14 cellular contexts compared by ENCODE assay signal in genomic region chr13:73025212-73026012, GRCh38. TPM values are rescaled to one million over a fixed set of nuclear protein-coding genes. Genes with fewer than 3 reads are reported as not detected.
DNase-seq lines count a peak whose midpoint lies in the region; ATAC-seq and TF ChIP-seq lines count a peak whose summit lies in the region.
"Had no signal": no experiment of that assay in that cellular context is flagged by ENCODE, and none has a peak within 500 bp of the region (broad histone marks: within the 10 kb centered on the region; RNA-seq: fewer than 3 reads in every experiment).

No MANE protein-coding gene starts in this region.

- H3K27ac Mint-ChIP-seq in activated naive CD8-positive, alpha-beta T cell treated with anti-CD3 and anti-CD28 coated beads, Interleukin-2, amount 50 U/mL, for 24 hours, result no peak overlapping the region
- H3K27ac Mint-ChIP-seq in activated naive CD8-positive, alpha-beta T cell treated with anti-CD3 and anti-CD28 coated beads for 36 hours, result no peak overlapping the region
- H3K27ac Mint-ChIP-seq in type B pancreatic cell (peak overlapping the region; percentile 45), CD14-positive monocyte (no peak overlapping the region)
- H3K27ac Mint-ChIP-seq: activated T-helper 2 cell treated with anti-CD3 and anti-CD28 coated beads, Interferon-gamma antibody, Interleukin-2, Interleukin-4, amounts not matched to agents 10 μg/mL and 5 μg/mL and 100 μg/mL, durations not matched to agents 14 hours and 24 hours and 36 hours; stimulated activated naive B cell treated with anti-CD40 and anti-IgM and Interleukin-4, amounts not matched to agents 10 μg/mL and 1 μg/mL and 100 μg/mL, for 72 hours had no signal

- no peaks in the 10 kb centered on the region for H3K9me3 Mint-ChIP-seq in activated naive CD8-positive, alpha-beta T cell treated with anti-CD3 and anti-CD28 coated beads, Interleukin-2, amount 50 U/mL, for 24 hours
- H3K9me3 Mint-ChIP-seq in activated naive CD8-positive, alpha-beta T cell treated with anti-CD3 and anti-CD28 coated beads for 36 hours, result no peaks in the 10 kb centered on the region
- H3K9me3 Mint-ChIP-seq in type B pancreatic cell (no peaks in the 10 kb centered on the region), CD14-positive monocyte (peaks cover 0 to 2% (median 0%) of the 10 kb centered on the region in 7 donors)
- H3K9me3 Mint-ChIP-seq: activated T-helper 2 cell treated with anti-CD3 and anti-CD28 coated beads, Interferon-gamma antibody, Interleukin-2, Interleukin-4, amounts not matched to agents 10 μg/mL and 5 μg/mL and 100 μg/mL, durations not matched to agents 14 hours and 24 hours and 36 hours; stimulated activated naive B cell treated with anti-CD40 and anti-IgM and Interleukin-4, amounts not matched to agents 10 μg/mL and 1 μg/mL and 100 μg/mL, for 72 hours had no signal

- intact Hi-C loops in CD14-positive monocyte (cut with micrococcal nuclease), result no loop called here

- no peak for TF ChIP-seq CTCF in type B pancreatic cell (conservative IDR thresholded peaks at IDR 0.05)
- TF ChIP-seq CTCF in CD14-positive monocyte (IDR thresholded peaks at IDR 0.05), result no peak

- H3K4me1 Mint-ChIP-seq in activated naive CD8-positive, alpha-beta T cell treated with anti-CD3 and anti-CD28 coated beads, Interleukin-2, amount 50 U/mL, for 24 hours, result peaks cover 5% of the 10 kb centered on the region
- H3K4me1 Mint-ChIP-seq in activated naive CD8-positive, alpha-beta T cell treated with anti-CD3 and anti-CD28 coated beads for 36 hours, result peaks cover 6% of the 10 kb centered on the region
- H3K4me1 Mint-ChIP-seq in type B pancreatic cell (ENCODE audit: unreplicated experiment), result no peaks in the 10 kb centered on the region
- peaks cover 4% of the 10 kb centered on the region for H3K4me1 Mint-ChIP-seq in CD14-positive monocyte
- H3K4me1 Mint-ChIP-seq: stimulated activated naive B cell treated with anti-CD40 and anti-IgM and Interleukin-4, amounts not matched to agents 10 μg/mL and 1 μg/mL and 100 μg/mL, for 72 hours had no signal

- peak; percentile 84 for ATAC-seq in activated naive CD8-positive, alpha-beta T cell treated with anti-CD3 and anti-CD28 coated beads, Interleukin-2, amount 50 U/mL, for 24 hours
- ATAC-seq in esophagus mucosa (peak; percentile 92), GM19397 (IDR thresholded peaks at IDR 0.05; ENCODE audit: unreplicated experiment) (no peak)
- ATAC-seq: SK-N-SH treated with all-trans-retinoic acid at 6 μM for 48 hours; stimulated activated naive B cell treated with anti-CD40 and anti-IgM and Interleukin-4, amounts not matched to agents 10 μg/mL and 1 μg/mL and 100 μg/mL, for 72 hours had no signal

- no peak overlapping the region for H3K4me3 Mint-ChIP-seq in activated naive CD8-positive, alpha-beta T cell treated with anti-CD3 and anti-CD28 coated beads, Interleukin-2, amount 50 U/mL, for 24 hours
- H3K4me3 Mint-ChIP-seq in activated naive CD8-positive, alpha-beta T cell treated with anti-CD3 and anti-CD28 coated beads for 36 hours, result no peak overlapping the region
- H3K4me3 Mint-ChIP-seq in type B pancreatic cell (no peak overlapping the region), CD14-positive monocyte (no peak overlapping the region)
- H3K4me3 Mint-ChIP-seq: stimulated activated naive B cell treated with anti-CD40 and anti-IgM and Interleukin-4, amounts not matched to agents 10 μg/mL and 1 μg/mL and 100 μg/mL, for 72 hours had no signal

- no peak for DNase-seq in activated naive CD8-positive, alpha-beta T cell treated with anti-CD3 and anti-CD28 coated beads, Interleukin-2, amount 50 U/mL, for 24 hours
- no peak for DNase-seq in activated naive CD8-positive, alpha-beta T cell treated with anti-CD3 and anti-CD28 coated beads for 36 hours
- DNase-seq in M059J (ENCODE audit: low read depth), result peak; percentile 5
- DNase-seq in type B pancreatic cell (ENCODE audit: extremely low spot score, unreplicated experiment), result no peak
- DNase-seq in NK-92 (lab: John Stamatoyannopoulos, UW; ENCODE audit: unreplicated experiment), result no peak
- no peak for DNase-seq in CD14-positive monocyte (ENCODE audit: low spot score)
- DNase-seq: cerebellar nuclear complex; MG63; stimulated activated CD4-positive, alpha-beta T cell treated with anti-CD3 and anti-CD28 coated beads, Interleukin-2, amount 100 ng/mL, for 24 hours; stimulated activated naive B cell treated with anti-CD40 and anti-IgM and Interleukin-4, amounts not matched to agents 10 μg/mL and 1 μg/mL and 100 μg/mL, for 72 hours had no signal

- H3K27me3 Mint-ChIP-seq in activated naive CD8-positive, alpha-beta T cell treated with anti-CD3 and anti-CD28 coated beads, Interleukin-2, amount 50 U/mL, for 24 hours, result no peaks in the 10 kb centered on the region
- no peaks in the 10 kb centered on the region for H3K27me3 Mint-ChIP-seq in activated naive CD8-positive, alpha-beta T cell treated with anti-CD3 and anti-CD28 coated beads for 36 hours
- no peaks in the 10 kb centered on the region for H3K27me3 Mint-ChIP-seq in type B pancreatic cell
- H3K27me3 Mint-ChIP-seq in CD14-positive monocyte (ENCODE audit: low read depth in 3 of 3), result peaks cover 0 to 2% (median 0%) of the 10 kb centered on the region in 3 donors
- H3K27me3 Mint-ChIP-seq: stimulated activated naive B cell treated with anti-CD40 and anti-IgM and Interleukin-4, amounts not matched to agents 10 μg/mL and 1 μg/mL and 100 μg/mL, for 72 hours had no signal

- H3K36me3 Mint-ChIP-seq in activated naive CD8-positive, alpha-beta T cell treated with anti-CD3 and anti-CD28 coated beads, Interleukin-2, amount 50 U/mL, for 24 hours (ENCODE audit: low read depth), result peaks cover 2% of the 10 kb centered on the region
- H3K36me3 Mint-ChIP-seq in activated naive CD8-positive, alpha-beta T cell treated with anti-CD3 and anti-CD28 coated beads for 36 hours, result peaks cover 9% of the 10 kb centered on the region
- H3K36me3 Mint-ChIP-seq in type B pancreatic cell (peaks cover 4% of the 10 kb centered on the region), CD14-positive monocyte (no peaks in the 10 kb centered on the region)

RNA-seq across cellular contexts. Expression of gene KLF5, which starts 33.4 kb away (rescaled TPM):
- 1 to 10 TPM; 2.7 to 2.9 TPM for total RNA-seq in activated naive CD8-positive, alpha-beta T cell treated with anti-CD3 and anti-CD28 coated beads for 36 hours
- 4.5 and 6.0 TPM in 2 replicates for total RNA-seq in M059J (2014; rRNA removed; shearing (Covaris generic))
- total RNA-seq in esophagus mucosa (302 TPM), type B pancreatic cell (ENCODE audit: low replicate concordance) (189 and 632 TPM in 2 replicates)
- 1 to 10 TPM; 3.6 to 6.5 TPM for polyA plus RNA-seq in CD14-positive monocyte

Comparison
In these comparisons a context has a peak if more than half of its experiments do, and no peak if none do; other contexts are left out.
1. RNA of gene KLF5, which starts 33.4 kb away (total RNA-seq): 302 TPM in esophagus mucosa (single experiment) and 189 to 632 TPM in type B pancreatic cell; 4.5 to 6.0 TPM in M059J and 2.7 to 2.9 TPM in activated naive CD8-positive, alpha-beta T cell treated with anti-CD3 and anti-CD28 coated beads for 36 hours; every median in the first group is over 10 times any median in the second.